ENCODE assay signal across 30 cellular contexts in the genomic region with DNA sequence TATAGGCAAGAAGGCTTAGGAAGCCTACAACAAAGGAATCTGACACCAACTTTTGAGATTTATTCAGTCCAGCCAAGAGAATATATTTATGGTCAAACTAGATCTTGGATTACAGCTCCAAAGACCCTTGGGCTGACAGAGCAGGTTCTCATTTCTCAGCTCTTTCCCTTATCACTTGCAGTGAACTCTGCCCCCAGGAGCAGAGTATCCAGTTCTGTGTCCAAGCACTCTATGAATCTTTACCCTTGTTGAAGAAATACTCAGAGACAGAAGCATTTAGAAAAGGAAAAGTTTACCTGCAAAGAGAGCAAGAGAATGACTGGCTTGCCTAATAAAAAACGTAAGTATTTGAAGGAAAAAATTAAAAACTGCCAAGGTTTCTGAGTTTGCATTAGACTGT.
"Had no signal": no experiment of that assay in that cellular context is flagged by ENCODE, and none has a peak within 500 bp of the region (broad histone marks: within the 10 kb centered on the region; RNA-seq: fewer than 3 reads in every experiment).

No MANE protein-coding gene starts in this region.

- H3K27ac Mint-ChIP-seq: activated CD4-positive, alpha-beta memory T cell treated with anti-CD3 and anti-CD28 coated beads, Interleukin-2, amount 10 ng/mL, durations not matched to agents 7 days and 5 days; activated CD4-positive, alpha-beta T cell treated with anti-CD3 and anti-CD28 coated beads for 36 hours; activated CD4-positive, alpha-beta T cell treated with anti-CD3 and anti-CD28 coated beads, Interleukin-2, amount 10 ng/mL, durations not matched to agents 7 days and 5 days; activated naive CD4-positive, alpha-beta T cell treated with anti-CD3 and anti-CD28 coated beads, Interleukin-2, amount 10 ng/mL, durations not matched to agents 7 days and 5 days; activated naive CD4-positive, alpha-beta T cell treated with anti-CD3 and anti-CD28 coated beads, Interleukin-2, amount 50 U/mL, for 72 hours; activated naive CD8-positive, alpha-beta T cell treated with anti-CD3 and anti-CD28 coated beads, Interleukin-2, amount 10 ng/mL, durations not matched to agents 7 days and 5 days; activated T-cell treated with anti-CD3 and anti-CD28 coated beads, Interleukin-2, amount 50 U/mL, for 24 hours; activated T-cell treated with anti-CD3 and anti-CD28 coated beads, Interleukin-2, amount 50 U/mL, for 72 hours; brain; dendritic cell treated with granulocyte-macrophage colony-stimulating factor and Interleukin-4, amounts not matched to agents 40 ng/mL and 50 ng/mL, for 4 days; effector memory CD8-positive, alpha-beta T cell had no signal

- H3K4me1 ChIP-seq: ascending aorta, breast epithelium, foreskin keratinocyte had no signal

- H3K27ac ChIP-seq: ascending aorta, breast epithelium, cardiac muscle cell, coronary artery, dorsolateral prefrontal cortex, esophagus muscularis mucosa, foreskin keratinocyte, gastrocnemius medialis had no signal

- DNase-seq: activated CD4-positive, alpha-beta memory T cell treated with anti-CD3 and anti-CD28 coated beads, Interleukin-2, amount 10 ng/mL, durations not matched to agents 7 days and 5 days; activated CD4-positive, alpha-beta T cell treated with anti-CD3 and anti-CD28 coated beads for 36 hours; activated CD4-positive, alpha-beta T cell treated with anti-CD3 and anti-CD28 coated beads, Interleukin-2, amount 10 ng/mL, durations not matched to agents 7 days and 5 days; activated CD4-positive, alpha-beta T cell treated with anti-CD3 and anti-CD28 coated beads, Interleukin-2, amount 50 U/mL, for 4 hours; activated CD4-positive, CD25-positive, alpha-beta regulatory T cell; activated CD4-positive, CD25-positive, alpha-beta regulatory T cell treated with anti-CD3 and anti-CD28 coated beads, Interleukin-2, amount 50 U/mL, for 72 hours; activated CD8-positive, alpha-beta memory T cell treated with anti-CD3 and anti-CD28 coated beads, Interleukin-2, amount 50 U/mL, for 48 hours; activated gamma-delta T cell; activated naive CD4-positive, alpha-beta T cell; activated naive CD4-positive, alpha-beta T cell treated with anti-CD3 and anti-CD28 coated beads, Interleukin-2, amount 10 ng/mL, durations not matched to agents 7 days and 5 days; activated naive CD8-positive, alpha-beta T cell treated with anti-CD3 and anti-CD28 coated beads, Interleukin-2, amount 10 ng/mL, durations not matched to agents 7 days and 5 days; activated T-cell treated with anti-CD3 and anti-CD28 coated beads for 4 hours; activated T-cell treated with anti-CD3 and anti-CD28 coated beads, Interleukin-2, amount 50 U/mL, for 24 hours; activated T-cell treated with anti-CD3 and anti-CD28 coated beads, Interleukin-2, amount 50 U/mL, for 72 hours; dorsolateral prefrontal cortex; effector memory CD8-positive, alpha-beta T cell; erythroblast; foreskin keratinocyte; gastrocnemius medialis; glutamatergic neuron; T-helper 2 cell had no signal

- H3K27me3 Mint-ChIP-seq: activated CD4-positive, alpha-beta memory T cell treated with anti-CD3 and anti-CD28 coated beads, Interleukin-2, amount 10 ng/mL, durations not matched to agents 7 days and 5 days; activated CD4-positive, alpha-beta T cell treated with anti-CD3 and anti-CD28 coated beads for 36 hours; activated CD4-positive, alpha-beta T cell treated with anti-CD3 and anti-CD28 coated beads, Interleukin-2, amount 10 ng/mL, durations not matched to agents 7 days and 5 days; activated naive CD4-positive, alpha-beta T cell treated with anti-CD3 and anti-CD28 coated beads, Interleukin-2, amount 10 ng/mL, durations not matched to agents 7 days and 5 days; activated naive CD8-positive, alpha-beta T cell treated with anti-CD3 and anti-CD28 coated beads, Interleukin-2, amount 10 ng/mL, durations not matched to agents 7 days and 5 days; activated T-cell treated with anti-CD3 and anti-CD28 coated beads, Interleukin-2, amount 50 U/mL, for 24 hours; brain; central memory CD8-positive, alpha-beta T cell; dendritic cell treated with granulocyte-macrophage colony-stimulating factor and Interleukin-4, amounts not matched to agents 40 ng/mL and 50 ng/mL, for 4 days; effector memory CD8-positive, alpha-beta T cell had no signal

- H3K4me1 Mint-ChIP-seq: activated naive CD4-positive, alpha-beta T cell treated with anti-CD3 and anti-CD28 coated beads, Interleukin-2, amount 10 ng/mL, durations not matched to agents 7 days and 5 days; brain had no signal

- ATAC-seq: activated CD4-positive, alpha-beta T cell treated with anti-CD3 and anti-CD28 coated beads for 36 hours; activated naive CD4-positive, alpha-beta T cell treated with anti-CD3 and anti-CD28 coated beads, Interleukin-2, amount 50 U/mL, for 72 hours; activated T-cell treated with anti-CD3 and anti-CD28 coated beads, Interleukin-2, amount 50 U/mL, for 72 hours; effector memory CD8-positive, alpha-beta T cell; foreskin keratinocyte; gastrocnemius medialis had no signal

- H3K27me3 ChIP-seq: ascending aorta, breast epithelium, cardiac muscle cell, dorsolateral prefrontal cortex, esophagus muscularis mucosa, foreskin keratinocyte, gastrocnemius medialis had no signal

- H3K4me3 Mint-ChIP-seq: activated CD4-positive, alpha-beta memory T cell treated with anti-CD3 and anti-CD28 coated beads, Interleukin-2, amount 10 ng/mL, durations not matched to agents 7 days and 5 days; activated CD4-positive, alpha-beta T cell treated with anti-CD3 and anti-CD28 coated beads for 36 hours; activated CD4-positive, alpha-beta T cell treated with anti-CD3 and anti-CD28 coated beads, Interleukin-2, amount 10 ng/mL, durations not matched to agents 7 days and 5 days; activated naive CD4-positive, alpha-beta T cell treated with anti-CD3 and anti-CD28 coated beads, Interleukin-2, amount 10 ng/mL, durations not matched to agents 7 days and 5 days; activated naive CD8-positive, alpha-beta T cell treated with anti-CD3 and anti-CD28 coated beads, Interleukin-2, amount 10 ng/mL, durations not matched to agents 7 days and 5 days; activated T-cell treated with anti-CD3 and anti-CD28 coated beads, Interleukin-2, amount 50 U/mL, for 24 hours; activated T-cell treated with anti-CD3 and anti-CD28 coated beads, Interleukin-2, amount 50 U/mL, for 72 hours; brain; central memory CD8-positive, alpha-beta T cell; dendritic cell treated with granulocyte-macrophage colony-stimulating factor and Interleukin-4, amounts not matched to agents 40 ng/mL and 50 ng/mL, for 4 days; effector memory CD8-positive, alpha-beta T cell had no signal

- H3K4me3 ChIP-seq: ascending aorta, breast epithelium, cardiac muscle cell, coronary artery, dorsolateral prefrontal cortex, esophagus muscularis mucosa, gastrocnemius medialis had no signal
